10 cellular contexts compared by ENCODE assay signal in the genomic region with DNA sequence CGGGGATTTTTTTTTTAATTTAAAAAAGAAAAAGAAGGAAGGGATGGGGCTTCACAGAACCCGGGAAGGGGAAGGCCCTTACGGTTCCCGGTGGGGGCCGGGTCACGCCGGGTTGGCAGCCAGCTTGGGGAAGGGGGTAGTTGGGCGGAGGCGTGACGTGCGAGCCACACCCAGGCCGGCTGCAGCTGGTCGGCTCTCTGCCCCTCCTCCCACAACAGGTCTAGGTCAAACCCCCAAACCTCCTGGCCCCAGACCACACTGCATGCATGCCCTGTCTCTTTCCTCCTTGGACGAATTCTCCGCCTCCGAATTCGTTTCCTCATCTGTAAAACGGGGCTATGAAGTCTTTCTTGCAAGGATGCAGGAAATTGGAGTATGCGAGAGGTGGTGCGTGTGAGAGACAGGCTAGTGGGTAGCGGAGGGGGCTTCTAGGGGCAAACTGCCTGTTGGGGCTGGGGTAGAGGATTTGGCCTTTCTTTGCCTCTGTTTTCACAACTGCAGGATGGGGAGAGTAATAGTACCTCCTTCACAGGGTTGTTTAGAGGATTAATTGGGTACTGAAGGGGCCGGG. TPM values are rescaled to one million over a fixed set of nuclear protein-coding genes. Genes with fewer than 3 reads are reported as not detected.
DNase-seq lines count a peak whose midpoint lies in the region; ATAC-seq and TF ChIP-seq lines count a peak whose summit lies in the region.
"Had no signal": no experiment of that assay in that cellular context is flagged by ENCODE, and none has a peak within 500 bp of the region (broad histone marks: within the 10 kb centered on the region; RNA-seq: fewer than 3 reads in every experiment).

No MANE protein-coding gene starts in this region.

- TF ChIP-seq CTCF in Panc1 (IDR thresholded peaks at IDR 0.05) = no peak

- intact Hi-C loops in Panc1 (cut with micrococcal nuclease; ENCODE audit: unreplicated experiment) = no loop called here

- CTCF ChIA-PET in Panc1 (lab: Charles Lee) = no interaction called here

- no peaks in the 10 kb centered on the region for H3K9me3 Mint-ChIP-seq in stimulated activated memory B cell treated with anti-CD40 and anti-IgM and Interleukin-4, amounts not matched to agents 10 μg/mL and 1 μg/mL and 100 μg/mL, for 72 hours

- peak overlapping the region; percentile 86 for H3K27ac Mint-ChIP-seq in stimulated activated memory B cell treated with anti-CD40 and anti-IgM and Interleukin-4, amounts not matched to agents 10 μg/mL and 1 μg/mL and 100 μg/mL, for 72 hours

- H3K9me3 ChIP-seq in Panc1 (ENCODE audit: control insufficient read depth, insufficient read depth, low read depth, low read length) (no peaks in the 10 kb centered on the region), iPS-18a (ENCODE audit: control insufficient read depth, low read depth, low read length) (no peaks in the 10 kb centered on the region)

- H3K27me3 Mint-ChIP-seq in stimulated activated memory B cell treated with anti-CD40 and anti-IgM and Interleukin-4, amounts not matched to agents 10 μg/mL and 1 μg/mL and 100 μg/mL, for 72 hours = no peaks in the 10 kb centered on the region

- H3K9ac ChIP-seq in iPS-18a (ENCODE audit: low read length) = no peak overlapping the region

- ATAC-seq in GM21360 (IDR thresholded peaks at IDR 0.05; ENCODE audit: unreplicated experiment) (peak; percentile 47), Panc1 (0 out of 2 replicates have a peak, but pooled peaks have one; percentile 22), HG02840 (IDR thresholded peaks at IDR 0.05; ENCODE audit: low FRiP score, unreplicated experiment) (no peak)
- ATAC-seq in stimulated activated memory B cell treated with anti-CD40 and anti-IgM and Interleukin-4, amounts not matched to agents 10 μg/mL and 1 μg/mL and 100 μg/mL, for 72 hours = peak; percentile 79

- H3K4me1 ChIP-seq in Panc1 (ENCODE audit: control insufficient read depth, insufficient read depth, low read length) = no peaks in the 10 kb centered on the region
- H3K4me1 ChIP-seq in iPS-18a (ENCODE audit: control insufficient read depth, low read depth, low read length) = no peaks in the 10 kb centered on the region

- H3K4me3 ChIP-seq in Panc1 (ENCODE audit: low read depth in 2 of 2, low read length in 2 of 2) (peak overlapping the region; percentile 38 to 39; a peak in 3 of 4 replicates), iPS-18a (ENCODE audit: low read length) (peak overlapping the region; percentile 60)

- DNase-seq in Panc1 (ENCODE audit: low read depth, low spot score) (no peak), inferior parietal cortex (ENCODE audit: extremely low spot score) (no peak), EL (no peak), medulla oblongata (ENCODE audit: extremely low spot score) (no peak)
- DNase-seq: activated naive CD4-positive, alpha-beta T cell treated with anti-CD3 and anti-CD28 coated beads, Interleukin-2, amount 50 U/mL, for 16 hours had no signal

- H3K36me3 Mint-ChIP-seq in stimulated activated memory B cell treated with anti-CD40 and anti-IgM and Interleukin-4, amounts not matched to agents 10 μg/mL and 1 μg/mL and 100 μg/mL, for 72 hours = no peaks in the 10 kb centered on the region

- POLR2A ChIA-PET in Panc1 (lab: Charles Lee) = interaction anchor here (0.7 kb wide), 2 partner anchors 33 to 236 kb away, joined by 12 to 18 read pairs; no protein-coding TSS in a partner anchor

- peaks cover 30% of the 10 kb centered on the region for H3K4me1 Mint-ChIP-seq in stimulated activated memory B cell treated with anti-CD40 and anti-IgM and Interleukin-4, amounts not matched to agents 10 μg/mL and 1 μg/mL and 100 μg/mL, for 72 hours

- peak overlapping the region; percentile 81 for H3K4me3 Mint-ChIP-seq in stimulated activated memory B cell treated with anti-CD40 and anti-IgM and Interleukin-4, amounts not matched to agents 10 μg/mL and 1 μg/mL and 100 μg/mL, for 72 hours

- H3K36me3 ChIP-seq in Panc1 (ENCODE audit: control insufficient read depth, insufficient read depth, low read length) = no peaks in the 10 kb centered on the region
- no peaks in the 10 kb centered on the region for H3K36me3 ChIP-seq in iPS-18a (ENCODE audit: control insufficient read depth, low read depth, low read length)

- BruUV-seq in Panc1 (replicated peaks; lab: Mats Ljungman, UMichigan) = no TSS peak

- H3K27me3 ChIP-seq in Panc1 (ENCODE audit: control insufficient read depth, insufficient read depth, low read length) (peaks cover 17% of the 10 kb centered on the region), iPS-18a (ENCODE audit: control insufficient read depth, insufficient read depth, low read length) (peaks cover 47% of the 10 kb centered on the region)

- in situ Hi-C loops in Panc1 (cut with HindIII; ENCODE audit: low pct_unique_long_range_greater_than_20kb, low sequenced_read_pairs) = no loop called here

- H3K27ac ChIP-seq in Panc1 (ENCODE audit: low read length) (no peak overlapping the region), iPS-18a (ENCODE audit: low read length) (no peak overlapping the region)
- H3K27ac ChIP-seq: RWPE1 had no signal

RNA-seq across cellular contexts. Expression of a gene that starts 0.8 kb away (rescaled TPM):
- total RNA-seq in Panc1 (2021; ENCODE audit: unreplicated experiment) = 0.98 TPM
- polyA plus RNA-seq in Panc1 (2012; ENCODE audit: insufficient read length) = 1.1 TPM

RNA-seq across cellular contexts. Expression of a gene that starts 42.6 kb away (rescaled TPM):
- total RNA-seq in Panc1 (2021; ENCODE audit: unreplicated experiment) = 45.4 TPM
- 25.5 TPM for polyA plus RNA-seq in Panc1 (2012; ENCODE audit: insufficient read length)

RNA-seq across cellular contexts. Expression of a gene that starts 56.6 kb away (rescaled TPM):
- 180 TPM for total RNA-seq in Panc1 (2021; ENCODE audit: unreplicated experiment)
- 137 TPM for polyA plus RNA-seq in Panc1 (2012; ENCODE audit: insufficient read length)
